ENCODE assay signal across 29 cellular contexts in the genomic region with DNA sequence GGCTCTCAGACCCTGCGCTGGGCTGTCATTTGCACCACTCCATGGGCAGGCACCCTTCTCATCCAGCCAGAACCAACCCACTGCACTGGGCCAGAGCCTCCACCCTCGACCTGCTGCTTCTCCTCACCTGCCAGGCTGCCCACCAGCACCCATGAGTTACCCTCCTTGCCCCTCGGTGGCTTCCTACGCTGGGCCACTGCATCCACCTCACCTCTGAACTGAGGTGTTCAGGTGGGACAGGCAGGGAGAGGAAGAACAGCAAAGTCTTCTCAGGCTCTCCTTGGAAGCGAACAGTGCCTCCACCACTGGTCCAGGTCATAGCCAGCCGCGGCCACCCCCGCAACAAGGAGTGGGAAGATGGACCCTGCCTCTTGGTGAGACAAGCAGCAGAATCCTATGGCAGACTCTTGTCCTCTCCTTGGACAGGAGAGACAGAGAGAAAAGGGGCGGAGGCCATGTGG. TPM values are rescaled to one million over a fixed set of nuclear protein-coding genes. Genes with fewer than 3 reads are reported as not detected.
DNase-seq lines count a peak whose midpoint lies in the region; ATAC-seq and TF ChIP-seq lines count a peak whose summit lies in the region.
"Had no signal": no experiment of that assay in that cellular context is flagged by ENCODE, and none has a peak within 500 bp of the region (broad histone marks: within the 10 kb centered on the region; RNA-seq: fewer than 3 reads in every experiment).

No MANE protein-coding gene starts in this region.

- H3K36me3 Mint-ChIP-seq in chondrocyte (ENCODE audit: low read depth): peaks cover 4% of the 10 kb centered on the region
- no peaks in the 10 kb centered on the region for H3K36me3 Mint-ChIP-seq in osteocyte (ENCODE audit: unreplicated experiment)
- H3K36me3 Mint-ChIP-seq: CD8-positive, alpha-beta memory T cell; IgD-negative memory B cell had no signal

- ATAC-seq in left cardiac atrium (no peak), aorta (ENCODE audit: low FRiP score) (no peak)
- ATAC-seq: GM12878, Panc1 had no signal

- H3K36me3 ChIP-seq in left ventricle myocardium inferior (no peaks in the 10 kb centered on the region), neuronal stem cell (replicated peaks in 1 of 2; ENCODE audit: control insufficient read depth in 2 of 2, insufficient read depth in 2 of 2, low read length in 2 of 2) (no peaks in the 10 kb centered on the region), aorta (ENCODE audit: control insufficient read depth in 1 of 2, insufficient read depth in 2 of 2, low read length in 1 of 2) (no peaks in the 10 kb centered on the region)

- no peaks in the 10 kb centered on the region for H3K79me1 ChIP-seq in neuronal stem cell (ENCODE audit: low read depth, low read length)

- no peak overlapping the region for H2BK15ac ChIP-seq in neuronal stem cell (ENCODE audit: low read length)

- H4K8ac ChIP-seq in neuronal stem cell (ENCODE audit: low read depth, low read length): no peak overlapping the region

- WGBS in neuronal stem cell (ENCODE audit: extremely low coverage in 2 of 2, insufficient read length in 2 of 2, insufficient replicate concordance in 1 of 2), 2 donors: no CpG with 5 or more reads among the region's 9 CpGs
- 87 to 92% methylated on average over 9 of the region's 9 CpGs for WGBS in aorta, 2 donors

- intact Hi-C loops in left cardiac atrium (cut with DNase I) (no loop called here), left ventricle myocardium inferior (cut with micrococcal nuclease) (no loop called here), aorta (cut with DNase I) (no loop called here)

- H3K27me3 ChIP-seq in left ventricle myocardium inferior (ENCODE audit: low read depth): peaks cover 79% of the 10 kb centered on the region
- peaks cover 0 to 22% (median 0%) of the 10 kb centered on the region in 3 experiments for H3K27me3 ChIP-seq in neuronal stem cell (ENCODE audit: control insufficient read depth in 3 of 3, insufficient read depth in 3 of 3, low read depth in 1 of 3, low read length in 3 of 3)
- H3K27me3 ChIP-seq in aorta (ENCODE audit: control insufficient read depth in 1 of 2, insufficient read depth in 2 of 2, low read length in 1 of 2): no peaks in the 10 kb centered on the region

- H3K27ac Mint-ChIP-seq in chondrocyte (ENCODE audit: unreplicated experiment) (no peak overlapping the region), osteocyte (ENCODE audit: unreplicated experiment) (no peak overlapping the region)
- H3K27ac Mint-ChIP-seq: CD8-positive, alpha-beta memory T cell; IgD-negative memory B cell had no signal

- no peaks in the 10 kb centered on the region for H3K4me1 ChIP-seq in left ventricle myocardium inferior
- H3K4me1 ChIP-seq in neuronal stem cell (ENCODE audit: control insufficient read depth in 2 of 2, insufficient read depth in 1 of 2, low read depth in 1 of 2, low read length in 2 of 2): no peaks in the 10 kb centered on the region
- no peaks in the 10 kb centered on the region for H3K4me1 ChIP-seq in aorta (ENCODE audit: control insufficient read depth in 1 of 2, insufficient read depth in 2 of 2, low read length in 2 of 2)

- no peak overlapping the region for H2AFZ ChIP-seq in neuronal stem cell (ENCODE audit: low read length)

- no peak overlapping the region for H2BK12ac ChIP-seq in neuronal stem cell (ENCODE audit: low read length)

- no peak overlapping the region for H2BK5ac ChIP-seq in neuronal stem cell (ENCODE audit: low read length)

- H3K4me2 ChIP-seq in neuronal stem cell (ENCODE audit: insufficient read depth, low read length, poor library complexity, severe bottlenecking): no peak overlapping the region
- H3K4me2 ChIP-seq: KMS-11, SK-N-SH had no signal

- H3K4ac ChIP-seq in neuronal stem cell (ENCODE audit: low read length): no peak overlapping the region

- no peak overlapping the region for H3K27ac ChIP-seq in left ventricle myocardium inferior (replicated peaks)
- H3K27ac ChIP-seq in neuronal stem cell (replicated peaks; ENCODE audit: low read length): no peak overlapping the region
- H3K27ac ChIP-seq in aorta (ENCODE audit: low read depth in 1 of 2, low read length in 2 of 2): no peak overlapping the region
- H3K27ac ChIP-seq: C4-2B, KMS-11, RWPE1 had no signal

- no peak overlapping the region for H3K18ac ChIP-seq in neuronal stem cell (ENCODE audit: low read length)

- H3K23ac ChIP-seq in neuronal stem cell (ENCODE audit: low read depth, low read length, poor library complexity): peak overlapping the region; percentile 53

- H3K9me3 ChIP-seq in left ventricle myocardium inferior (replicated peaks) (peaks cover 47% of the 10 kb centered on the region), neuronal stem cell (replicated peaks in 1 of 2; ENCODE audit: control insufficient read depth in 2 of 2, insufficient read depth in 1 of 2, low read depth in 1 of 2, low read length in 2 of 2) (peaks cover 6 to 21% of the 10 kb centered on the region in 2 donors), aorta (ENCODE audit: control insufficient read depth, low read length) (peaks cover 9% of the 10 kb centered on the region)
- H3K9me3 ChIP-seq: SK-N-SH had no signal

- no peak overlapping the region for H2BK120ac ChIP-seq in neuronal stem cell (ENCODE audit: low read depth, low read length)

- peaks cover 15% of the 10 kb centered on the region for H3K9me3 Mint-ChIP-seq in chondrocyte (ENCODE audit: low read depth)
- H3K9me3 Mint-ChIP-seq in osteocyte (ENCODE audit: unreplicated experiment): peaks cover 7% of the 10 kb centered on the region

- H4K91ac ChIP-seq in neuronal stem cell (ENCODE audit: low read depth, low read length, poor library complexity): no peak overlapping the region

- DNase-seq in left cardiac atrium: peak; percentile 1
- no peak for DNase-seq in left ventricle myocardium inferior
- DNase-seq in chondrocyte (ENCODE audit: low spot score): peak; percentile 79
- no peak for DNase-seq in neuronal stem cell (ENCODE audit: low spot score)
- DNase-seq in aorta: peak; percentile 17 to 33
- no peak for DNase-seq in osteocyte (ENCODE audit: extremely low spot score, unreplicated experiment)
- DNase-seq in stimulated activated CD4-positive, alpha-beta T cell treated with anti-CD3 and anti-CD28 coated beads, Interleukin-1b, Interleukin-23, amount 100 ng/mL, for 48 hours: no peak
- DNase-seq: DMS 273 treated with DMSO at 0.1 percent for 48 hours, DMS79, EL, GDM1, HCEC 1CT, NCI-H1048, NCI-H1417 treated with DMSO at 0.1 percent for 48 hours, NCI-H1694 treated with DMSO at 0.1 percent for 48 hours, NCI-H2081, NCI-H2227 treated with DMSO at 0.1 percent for 48 hours, NCI-H510A, NCI-H69 had no signal

- H2AK5ac ChIP-seq in neuronal stem cell (ENCODE audit: low read depth, low read length): no peak overlapping the region

- H3K4me3 ChIP-seq in left ventricle myocardium inferior (no peak overlapping the region), neuronal stem cell (ENCODE audit: low read length in 2 of 2) (no peak overlapping the region), aorta (ENCODE audit: low read length in 2 of 2) (no peak overlapping the region)
- H3K4me3 ChIP-seq: GM12878 had no signal

- H3K4me3 Mint-ChIP-seq in chondrocyte (ENCODE audit: unreplicated experiment): no peak overlapping the region
- no peak overlapping the region for H3K4me3 Mint-ChIP-seq in osteocyte (ENCODE audit: unreplicated experiment)
- H3K4me3 Mint-ChIP-seq: CD8-positive, alpha-beta memory T cell; IgD-negative memory B cell had no signal

- H3K9ac ChIP-seq in neuronal stem cell (ENCODE audit: low read depth, low read length, poor library complexity): peak overlapping the region; percentile 45
- H3K9ac ChIP-seq: KMS-11, SK-N-SH had no signal

- no peaks in the 10 kb centered on the region for H3K4me1 Mint-ChIP-seq in chondrocyte (ENCODE audit: low read depth)
- H3K4me1 Mint-ChIP-seq in osteocyte (ENCODE audit: unreplicated experiment): no peaks in the 10 kb centered on the region
- H3K4me1 Mint-ChIP-seq: CD8-positive, alpha-beta memory T cell; IgD-negative memory B cell had no signal

- TF ChIP-seq CTCF in left ventricle myocardium inferior (IDR thresholded peaks at IDR 0.05; ENCODE audit: borderline replicate concordance) (no peak), chondrocyte (IDR thresholded peaks at IDR 0.05) (no peak), osteocyte (IDR thresholded peaks at IDR 0.05) (no peak)

- peak overlapping the region; percentile 87 for H3K14ac ChIP-seq in neuronal stem cell (ENCODE audit: low read length)

- H3K27me3 Mint-ChIP-seq in chondrocyte (ENCODE audit: low read depth) (peaks cover 14% of the 10 kb centered on the region), osteocyte (ENCODE audit: unreplicated experiment) (no peaks in the 10 kb centered on the region)
- H3K27me3 Mint-ChIP-seq: IgD-negative memory B cell had no signal

RNA-seq across cellular contexts. Expression of gene HMX1, which starts 32.4 kb away (rescaled TPM):
- total RNA-seq in left cardiac atrium: not detected
- total RNA-seq in left ventricle myocardium inferior: not detected
- 3.7 TPM in 1 of 3 replicates, not detected in the others for total RNA-seq in chondrocyte
- polyA plus RNA-seq in neuronal stem cell (2013, experiment 1 of 2): 0.04 TPM
- polyA plus RNA-seq in neuronal stem cell (2013, experiment 2 of 2): 0.07 TPM
- total RNA-seq in aorta: not detected
- polyA plus RNA-seq in aorta: not detected
- total RNA-seq in osteocyte: 3.2 and 3.5 TPM in 2 replicates
- total RNA-seq: CD8-positive, alpha-beta memory T cell; GM12878; OCI-LY7 had no signal
- polyA plus RNA-seq: CD8-positive, alpha-beta memory T cell; GM12878; H1; IgD-negative memory B cell had no signal

Comparison
In these comparisons a context has a peak if more than half of its experiments do, and no peak if none do; other contexts are left out.
1. DNase-seq: peak in left cardiac atrium (single experiment), chondrocyte (single experiment) and aorta (2 of 2); none in left ventricle myocardium inferior (single experiment), neuronal stem cell (single experiment), osteocyte (single experiment) and stimulated activated CD4-positive, alpha-beta T cell treated with anti-CD3 and anti-CD28 coated beads, Interleukin-1b, Interleukin-23, amount 100 ng/mL, for 48 hours (single experiment).